16 cellular contexts compared by ENCODE assay signal in genomic region chr3:77377717-77378116, GRCh38.
DNase-seq lines count a peak whose midpoint lies in the region; ATAC-seq and TF ChIP-seq lines count a peak whose summit lies in the region.
"Had no signal": no experiment of that assay in that cellular context is flagged by ENCODE, and none has a peak within 500 bp of the region (broad histone marks: within the 10 kb centered on the region; RNA-seq: fewer than 3 reads in every experiment).

No MANE protein-coding gene starts in this region.

- H3K36me3 ChIP-seq in BE2C (no peaks in the 10 kb centered on the region), mucosa of descending colon (ENCODE audit: low read depth) (no peaks in the 10 kb centered on the region)
- H3K36me3 ChIP-seq: BLaER1 had no signal

- DNase-seq in BE2C = peak; percentile 35
- DNase-seq in SK-N-DZ (ENCODE audit: low spot score) = peak; percentile 69
- DNase-seq in mucosa of descending colon = no peak
- DNase-seq: AML-193; C1 segment of cervical spinal cord; Caco-2; Calu3; CD4-positive, alpha-beta memory T cell; CD4-positive, CD25-positive, alpha-beta regulatory T cell; CD8-positive, alpha-beta memory T cell; DMS79 treated with DMSO at 0.1 percent for 48 hours; GF-D8 had no signal

- H3K4me1 ChIP-seq in BE2C (no peaks in the 10 kb centered on the region; the same call in 1 of the 2 replicates), mucosa of descending colon (ENCODE audit: low read depth) (no peaks in the 10 kb centered on the region)
- H3K4me1 ChIP-seq: A549, BLaER1, Caco-2 had no signal

- ATAC-seq in SK-N-SH treated with all-trans-retinoic acid at 6 μM for 48 hours (no peak), mucosa of descending colon (no peak), HG02973 (IDR thresholded peaks at IDR 0.05; ENCODE audit: unreplicated experiment) (no peak)
- ATAC-seq: A549 had no signal

- H3K27me3 ChIP-seq in BE2C = no peaks in the 10 kb centered on the region
- H3K27me3 ChIP-seq: BLaER1 had no signal

- H3K4me3 ChIP-seq in BE2C (ENCODE audit: low read depth, low read length) = no peak overlapping the region
- H3K4me3 ChIP-seq in mucosa of descending colon = no peak overlapping the region
- H3K4me3 ChIP-seq: A549, BLaER1 had no signal

- intact Hi-C loops in mucosa of descending colon (cut with DNase I, micrococcal nuclease) = no loop called here

- TF ChIP-seq CTCF in BE2C (IDR thresholded peaks at IDR 0.05; ENCODE audit: low read depth, low read length) (0 out of 2 replicates have a peak, but pooled peaks have one; percentile 8), mucosa of descending colon (IDR thresholded peaks at IDR 0.05) (no peak)

- H3K9me3 ChIP-seq in BE2C = no peaks in the 10 kb centered on the region
- no peaks in the 10 kb centered on the region for H3K9me3 ChIP-seq in mucosa of descending colon
- H3K9me3 ChIP-seq: A549, BLaER1, Caco-2 had no signal

TF ChIP-seq in SK-N-SH treated with all-trans-retinoic acid at 6 μM for 48 hours, 23 proteins besides CTCF, POLR2A, EP300 and RAD21:
- peak; percentile 93 for TF ChIP-seq TCF4 (CRISPR knock-in tag; IDR thresholded peaks at IDR 0.05; ENCODE audit: borderline replicate concordance)
- TF ChIP-seq ISL1 (CRISPR knock-in tag; IDR thresholded peaks at IDR 0.05) = peak; percentile 77
- peak; percentile 86 for TF ChIP-seq TSHZ2 (CRISPR knock-in tag; IDR thresholded peaks at IDR 0.05)
- 0 out of 2 replicates have a peak, but pooled peaks have one; percentile 37 for TF ChIP-seq GLIS3 (CRISPR knock-in tag; IDR thresholded peaks at IDR 0.05)
- no peak for TF ChIP-seq ARNTL (CRISPR knock-in tag; IDR thresholded peaks at IDR 0.05; ENCODE audit: borderline replicate concordance, low read depth)
- peak; percentile 47; the same call in 1 of the 2 replicates for TF ChIP-seq SNAI2 (CRISPR knock-in tag; IDR thresholded peaks at IDR 0.05)
- TF ChIP-seq CREB5 (CRISPR knock-in tag; IDR thresholded peaks at IDR 0.05; ENCODE audit: low read depth) = peak; percentile 56; the same call in 1 of the 2 replicates
- no peak for TF ChIP-seq CSDC2 (CRISPR knock-in tag; IDR thresholded peaks at IDR 0.05)

Comparison
In these comparisons a context has a peak if more than half of its experiments do, and no peak if none do; other contexts are left out.
1. DNase-seq: peak in BE2C (single experiment) and SK-N-DZ (single experiment); none in mucosa of descending colon (0 of 3).